20 cellular contexts compared by ENCODE assay signal in genomic region chr1:20643080-20643479, GRCh38. TPM values are rescaled to one million over a fixed set of nuclear protein-coding genes. Genes with fewer than 3 reads are reported as not detected.
DNase-seq lines count a peak whose midpoint lies in the region; ATAC-seq and TF ChIP-seq lines count a peak whose summit lies in the region.
"Had no signal": no experiment of that assay in that cellular context is flagged by ENCODE, and none has a peak within 500 bp of the region (broad histone marks: within the 10 kb centered on the region; RNA-seq: fewer than 3 reads in every experiment).

No MANE protein-coding gene starts in this region.

- H3K9me3 ChIP-seq in neural progenitor cell (ENCODE audit: low read depth) (no peaks in the 10 kb centered on the region), upper lobe of right lung (no peaks in the 10 kb centered on the region), osteoblast (ENCODE audit: low read depth, low read length) (no peaks in the 10 kb centered on the region), MG63 (no peaks in the 10 kb centered on the region)
- H3K9me3 ChIP-seq: A549; BLaER1 treated with 17β-estradiol and CSF1 and Interleukin-3, amounts not matched to agents 10 nM and 100 nM; Caco-2 had no signal

- no peak overlapping the region for H3K27ac ChIP-seq in neural progenitor cell
- no peak overlapping the region for H3K27ac ChIP-seq in upper lobe of right lung
- no peak overlapping the region for H3K27ac ChIP-seq in osteoblast (ENCODE audit: low read depth, low read length)
- H3K27ac ChIP-seq: 22Rv1; A549; BLaER1 treated with 17β-estradiol and CSF1 and Interleukin-3, amounts not matched to agents 10 nM and 100 nM; C4-2B had no signal

- peaks cover 3% of the 10 kb centered on the region for H3K36me3 Mint-ChIP-seq in activated naive CD8-positive, alpha-beta T cell
- no peaks in the 10 kb centered on the region for H3K36me3 Mint-ChIP-seq in activated naive CD8-positive, alpha-beta T cell treated with anti-CD3 and anti-CD28 coated beads for 36 hours
- peaks cover 6% of the 10 kb centered on the region; the same call in 1 of the 2 replicates for H3K36me3 Mint-ChIP-seq in WTC11
- no peaks in the 10 kb centered on the region for H3K36me3 Mint-ChIP-seq in neural progenitor cell

- ATAC-seq in WTC11 (no peak), upper lobe of right lung (peak; percentile 7), esophagus mucosa (no peak)
- ATAC-seq: A549; CD8-positive, alpha-beta T cell had no signal

- no peak overlapping the region for H3K9ac ChIP-seq in neural progenitor cell
- H3K9ac ChIP-seq: BLaER1 treated with 17β-estradiol and CSF1 and Interleukin-3, amounts not matched to agents 10 nM and 100 nM had no signal

- no peak overlapping the region for H3K4me2 ChIP-seq in neural progenitor cell
- H3K4me2 ChIP-seq in osteoblast (ENCODE audit: insufficient read depth, low read length) = no peak overlapping the region
- H3K4me2 ChIP-seq: A549; BLaER1 treated with 17β-estradiol and CSF1 and Interleukin-3, amounts not matched to agents 10 nM and 100 nM had no signal

- H3K4me1 ChIP-seq in neural progenitor cell (no peaks in the 10 kb centered on the region), upper lobe of right lung (no peaks in the 10 kb centered on the region), osteoblast (ENCODE audit: insufficient read depth, low read length) (no peaks in the 10 kb centered on the region)
- H3K4me1 ChIP-seq: A549; BLaER1 treated with 17β-estradiol and CSF1 and Interleukin-3, amounts not matched to agents 10 nM and 100 nM; Caco-2 had no signal

- no peaks in the 10 kb centered on the region for H3K36me3 ChIP-seq in neural progenitor cell
- peaks cover 89% of the 10 kb centered on the region for H3K36me3 ChIP-seq in upper lobe of right lung
- peaks cover 55% of the 10 kb centered on the region for H3K36me3 ChIP-seq in osteoblast (ENCODE audit: insufficient read depth, low read length)
- H3K36me3 ChIP-seq in MG63 = peaks cover 29% of the 10 kb centered on the region

- intact Hi-C loops in upper lobe of right lung (cut with DNase I) = loop anchor here (5.0 kb wide), 1 partner anchor 121 kb away; no protein-coding TSS in a partner anchor

- H3K27me3 Mint-ChIP-seq in activated naive CD8-positive, alpha-beta T cell = no peaks in the 10 kb centered on the region
- H3K27me3 Mint-ChIP-seq in activated naive CD8-positive, alpha-beta T cell treated with anti-CD3 and anti-CD28 coated beads for 36 hours = no peaks in the 10 kb centered on the region
- H3K27me3 Mint-ChIP-seq in WTC11 (ENCODE audit: low read depth) = no peaks in the 10 kb centered on the region; the same call in 1 of the 2 replicates
- H3K27me3 Mint-ChIP-seq in neural progenitor cell (ENCODE audit: insufficient read depth, low read depth) = peaks cover 5% of the 10 kb centered on the region
- H3K27me3 Mint-ChIP-seq: B cell; CD4-positive, alpha-beta T cell had no signal

- CTCF ChIA-PET in WTC11 (lab: Charles Lee) = interaction anchor here (1.1 to 3.5 kb wide), 2 partner anchors 54 to 69 kb away, joined by 4 to 37 read pairs; no protein-coding TSS in a partner anchor

- no peaks in the 10 kb centered on the region for H4K20me1 ChIP-seq in neural progenitor cell (ENCODE audit: low read depth)
- H4K20me1 ChIP-seq in osteoblast (ENCODE audit: insufficient read depth, low read length) = peaks cover 7% of the 10 kb centered on the region

- H2AFZ ChIP-seq in neural progenitor cell (replicated peaks) (no peak overlapping the region), osteoblast (ENCODE audit: low read length) (no peak overlapping the region)

- no peaks in the 10 kb centered on the region for H3K4me1 Mint-ChIP-seq in activated naive CD8-positive, alpha-beta T cell (ENCODE audit: low read depth)
- H3K4me1 Mint-ChIP-seq in activated naive CD8-positive, alpha-beta T cell treated with anti-CD3 and anti-CD28 coated beads for 36 hours = peaks cover 3% of the 10 kb centered on the region
- H3K4me1 Mint-ChIP-seq in WTC11 (peaks cover 14% of the 10 kb centered on the region), neural progenitor cell (no peaks in the 10 kb centered on the region)
- H3K4me1 Mint-ChIP-seq: B cell had no signal

- TF ChIP-seq CTCF in WTC11 (IDR thresholded peaks at IDR 0.05) = no peak
- TF ChIP-seq CTCF in neural progenitor cell (IDR thresholded peaks at IDR 0.05) = no peak
- TF ChIP-seq CTCF in upper lobe of right lung (IDR thresholded peaks at IDR 0.05) = no peak
- no peak for TF ChIP-seq CTCF in osteoblast (IDR thresholded peaks at IDR 0.05; ENCODE audit: extremely low read depth, low read depth, low read length)

- H3K79me2 ChIP-seq in neural progenitor cell (ENCODE audit: low read depth) (no peaks in the 10 kb centered on the region), osteoblast (ENCODE audit: insufficient read depth, low read length) (no peaks in the 10 kb centered on the region)

- H3K27ac Mint-ChIP-seq in activated naive CD8-positive, alpha-beta T cell = peak overlapping the region; percentile 46
- no peak overlapping the region for H3K27ac Mint-ChIP-seq in activated naive CD8-positive, alpha-beta T cell treated with anti-CD3 and anti-CD28 coated beads for 36 hours
- 0 out of 2 replicates have a peak overlapping the region, but pooled peaks have one; percentile 7 for H3K27ac Mint-ChIP-seq in WTC11
- peak overlapping the region; percentile 35 for H3K27ac Mint-ChIP-seq in neural progenitor cell
- H3K27ac Mint-ChIP-seq: B cell; CD4-positive, alpha-beta T cell; CD8-positive, alpha-beta T cell had no signal

- no peaks in the 10 kb centered on the region for H3F3A ChIP-seq in neural progenitor cell (ENCODE audit: low read depth)

- DNase-seq in activated naive CD8-positive, alpha-beta T cell treated with anti-CD3 and anti-CD28 coated beads for 36 hours = no peak
- no peak for DNase-seq in WTC11 (ENCODE audit: low spot score)
- DNase-seq in neural progenitor cell (ENCODE audit: low spot score) = no peak
- DNase-seq in upper lobe of right lung = no peak
- no peak for DNase-seq in osteoblast (ENCODE audit: insufficient read length, low spot score, missing footprints)
- DNase-seq in MG63 = no peak
- DNase-seq: AML-193; Caco-2; Calu3; CD4-positive, alpha-beta T cell; CD8-positive, alpha-beta T cell; DMS79 treated with DMSO at 0.1 percent for 48 hours; GF-D8 had no signal

- H3K4me3 ChIP-seq in neural progenitor cell (no peak overlapping the region), upper lobe of right lung (no peak overlapping the region), osteoblast (ENCODE audit: insufficient read depth, low read length) (no peak overlapping the region), MG63 (no peak overlapping the region)
- H3K4me3 ChIP-seq: A549; BLaER1 treated with 17β-estradiol and CSF1 and Interleukin-3, amounts not matched to agents 10 nM and 100 nM had no signal

- POLR2A ChIA-PET in WTC11 (lab: Charles Lee) = no interaction called here

- no peaks in the 10 kb centered on the region for H3K9me3 Mint-ChIP-seq in activated naive CD8-positive, alpha-beta T cell (ENCODE audit: low read depth)
- H3K9me3 Mint-ChIP-seq in activated naive CD8-positive, alpha-beta T cell treated with anti-CD3 and anti-CD28 coated beads for 36 hours = no peaks in the 10 kb centered on the region
- H3K9me3 Mint-ChIP-seq in WTC11 = no peaks in the 10 kb centered on the region
- no peaks in the 10 kb centered on the region for H3K9me3 Mint-ChIP-seq in neural progenitor cell
- H3K9me3 Mint-ChIP-seq: CD4-positive, alpha-beta T cell; CD8-positive, alpha-beta T cell had no signal

- no peak overlapping the region for H3K4me3 Mint-ChIP-seq in activated naive CD8-positive, alpha-beta T cell
- no peak overlapping the region for H3K4me3 Mint-ChIP-seq in activated naive CD8-positive, alpha-beta T cell treated with anti-CD3 and anti-CD28 coated beads for 36 hours
- H3K4me3 Mint-ChIP-seq in WTC11 = no peak overlapping the region
- H3K4me3 Mint-ChIP-seq in neural progenitor cell = no peak overlapping the region
- H3K4me3 Mint-ChIP-seq: B cell; CD4-positive, alpha-beta T cell; CD8-positive, alpha-beta T cell had no signal

- H3K27me3 ChIP-seq in neural progenitor cell (no peaks in the 10 kb centered on the region), upper lobe of right lung (no peaks in the 10 kb centered on the region), osteoblast (ENCODE audit: insufficient read depth, low read length) (no peaks in the 10 kb centered on the region), MG63 (no peaks in the 10 kb centered on the region)
- H3K27me3 ChIP-seq: BLaER1 treated with 17β-estradiol and CSF1 and Interleukin-3, amounts not matched to agents 10 nM and 100 nM had no signal

TF ChIP-seq in WTC11, 78 proteins besides CTCF, POLR2A, EP300 and RAD21:
- TF ChIP-seq ZBTB21 (CRISPR knock-in tag; IDR thresholded peaks at IDR 0.05; ENCODE audit: borderline replicate concordance) = no peak

RNA-seq across cellular contexts. Expression of gene PINK1, which starts 9.8 kb away (rescaled TPM):
- total RNA-seq in activated naive CD8-positive, alpha-beta T cell treated with anti-CD3 and anti-CD28 coated beads for 36 hours = 1 to 10 TPM; 1.9 to 2.1 TPM
- 34.7 to 47.7 TPM (median 35.1 TPM) in 3 replicates for total RNA-seq in WTC11 (2021)
- total RNA-seq in neural progenitor cell (ENCODE audit: low replicate concordance) = 13.3 and 21.6 TPM in 2 replicates
- total RNA-seq in upper lobe of right lung = 62.5 TPM
- 73.1 and 79.3 TPM in 2 replicates for total RNA-seq in osteoblast
- total RNA-seq in MG63 (2014; rRNA removed; shearing (Covaris generic); ENCODE audit: low replicate concordance) = 73.3 and 84.0 TPM in 2 replicates
- 36.8 TPM for total RNA-seq in esophagus mucosa

RNA-seq across cellular contexts. Expression of gene DDOST, which starts 18.1 kb away (rescaled TPM):
- total RNA-seq in activated naive CD8-positive, alpha-beta T cell treated with anti-CD3 and anti-CD28 coated beads for 36 hours = 100 to 1,000 TPM; 156 to 164 TPM
- total RNA-seq in WTC11 (2021) (299 to 306 TPM (median 300 TPM) in 3 replicates), neural progenitor cell (ENCODE audit: low replicate concordance) (151 and 234 TPM in 2 replicates), upper lobe of right lung (161 TPM), osteoblast (291 and 293 TPM in 2 replicates), esophagus mucosa (134 TPM)
- total RNA-seq in MG63 (2014; rRNA removed; shearing (Covaris generic); ENCODE audit: low replicate concordance) = 307 and 434 TPM in 2 replicates

RNA-seq across cellular contexts. Expression of gene CDA, which starts 54.2 kb away (rescaled TPM):
- not detected for total RNA-seq in activated naive CD8-positive, alpha-beta T cell treated with anti-CD3 and anti-CD28 coated beads for 36 hours
- 7.3 to 12.5 TPM (median 7.5 TPM) in 3 replicates for total RNA-seq in WTC11 (2021)
- 0.64 and 0.96 TPM in 2 replicates for total RNA-seq in neural progenitor cell (ENCODE audit: low replicate concordance)
- 8.8 TPM for total RNA-seq in upper lobe of right lung
- 0.59 and 1.1 TPM in 2 replicates for total RNA-seq in osteoblast
- total RNA-seq in MG63 (2014; rRNA removed; shearing (Covaris generic); ENCODE audit: low replicate concordance) = not detected in 2 replicates
- total RNA-seq in esophagus mucosa = 97.6 TPM
- total RNA-seq: B cell; CD8-positive, alpha-beta T cell had no signal
